9 cellular contexts compared by ENCODE assay signal in genomic region chr4:172892300-172892699, GRCh38.
DNase-seq lines count a peak whose midpoint lies in the region; ATAC-seq and TF ChIP-seq lines count a peak whose summit lies in the region.
"Had no signal": no experiment of that assay in that cellular context is flagged by ENCODE, and none has a peak within 500 bp of the region (broad histone marks: within the 10 kb centered on the region; RNA-seq: fewer than 3 reads in every experiment).

No MANE protein-coding gene starts in this region.

- no peaks in the 10 kb centered on the region for H3K9me3 ChIP-seq in smooth muscle cell (replicated peaks; ENCODE audit: low read depth)

- ATAC-seq in HG03108 (IDR thresholded peaks at IDR 0.05; ENCODE audit: unreplicated experiment), result no peak

- TF ChIP-seq CTCF in smooth muscle cell (IDR thresholded peaks at IDR 0.05; ENCODE audit: borderline replicate concordance, insufficient read depth, poor library complexity, severe bottlenecking), result peak; percentile 33

- no peaks in the 10 kb centered on the region for H3F3A ChIP-seq in smooth muscle cell (ENCODE audit: low read depth)

- H3K27me3 ChIP-seq in smooth muscle cell (ENCODE audit: low read depth), result no peaks in the 10 kb centered on the region

- DNase-seq in NCI-H82 (lab: John Stamatoyannopoulos, UW), result peak; percentile 6
- no peak for DNase-seq in NCI-H82 treated with DMSO at 0.1 percent for 48 hours (lab: John Stamatoyannopoulos, UW; ENCODE audit: unreplicated experiment)
- DNase-seq in Jurkat, Clone E6-1 (ENCODE audit: low read depth, low spot score), result peak; percentile 42
- DNase-seq in dermis microvascular lymphatic vessel endothelial cell (ENCODE audit: low read depth in 2 of 2), result peak; percentile 2 to 17
- DNase-seq in smooth muscle cell (lab: John Stamatoyannopoulos, UW; ENCODE audit: unreplicated experiment), result no peak
- no peak for DNase-seq in NCI-H2107 treated with DMSO at 0.1 percent for 48 hours (lab: John Stamatoyannopoulos, UW; ENCODE audit: unreplicated experiment)
- no peak for DNase-seq in SK-N-DZ (ENCODE audit: low spot score)
- DNase-seq: NCI-H2107 had no signal

- WGBS in smooth muscle cell (ENCODE audit: low lambda C conversion rate), result 22% methylated on average over 4 of the region's 4 CpGs

- H3K9ac ChIP-seq in smooth muscle cell (ENCODE audit: low read depth), result no peak overlapping the region

- no peaks in the 10 kb centered on the region for H4K20me1 ChIP-seq in smooth muscle cell (ENCODE audit: low read depth)

- H3K4me3 ChIP-seq in Jurkat, Clone E6-1 (ENCODE audit: low read length), result no peak overlapping the region
- no peak overlapping the region for H3K4me3 ChIP-seq in smooth muscle cell

- no peaks in the 10 kb centered on the region for H3K36me3 ChIP-seq in smooth muscle cell (ENCODE audit: low read depth)

- H3K4me1 ChIP-seq in smooth muscle cell (ENCODE audit: low read depth), result no peaks in the 10 kb centered on the region

- no peak overlapping the region for H2AFZ ChIP-seq in smooth muscle cell (ENCODE audit: low read depth)

- H3K79me2 ChIP-seq in smooth muscle cell (ENCODE audit: low read depth), result no peaks in the 10 kb centered on the region

- H3K27ac ChIP-seq in smooth muscle cell (ENCODE audit: low read depth), result no peak overlapping the region

- H3K4me2 ChIP-seq in smooth muscle cell, result no peak overlapping the region

Comparison
In these comparisons a context has a peak if more than half of its experiments do, and no peak if none do; other contexts are left out.
1. DNase-seq: peak in NCI-H82 (single experiment), Jurkat, Clone E6-1 (single experiment) and dermis microvascular lymphatic vessel endothelial cell (2 of 2); none in NCI-H82 treated with DMSO at 0.1 percent for 48 hours (single experiment), smooth muscle cell (single experiment), NCI-H2107 treated with DMSO at 0.1 percent for 48 hours (single experiment) and SK-N-DZ (single experiment).